Comparison of ENCODE assay signal across 9 cellular contexts in the genomic region with DNA sequence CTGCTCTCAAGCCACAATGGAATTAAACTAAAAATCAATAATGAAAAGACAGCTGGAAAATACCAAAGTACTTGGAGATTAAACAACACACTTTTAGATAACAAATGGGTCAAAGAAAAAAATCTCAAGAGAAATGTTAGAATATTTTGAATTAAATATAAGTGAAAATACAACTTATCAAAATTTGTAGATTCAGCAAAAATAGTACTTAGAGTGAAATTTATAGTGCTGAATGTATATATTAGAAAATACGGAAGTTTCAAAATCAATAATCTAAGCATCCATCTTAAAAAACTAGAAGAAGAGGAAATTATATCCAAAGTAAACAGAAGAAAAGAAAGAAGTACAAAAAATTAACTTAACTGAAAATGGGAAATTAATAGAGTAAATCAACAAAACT.
"Had no signal": no experiment of that assay in that cellular context is flagged by ENCODE, and none has a peak within 500 bp of the region (broad histone marks: within the 10 kb centered on the region; RNA-seq: fewer than 3 reads in every experiment).

No MANE protein-coding gene starts in this region.

- H3K36me3 ChIP-seq: HAP-1 had no signal

- H3K27me3 Mint-ChIP-seq: IgD-negative memory B cell had no signal

- H3K4me3 Mint-ChIP-seq: HFFc6, IgD-negative memory B cell had no signal

- H3K9me3 ChIP-seq: HAP-1 had no signal

- H3K4me1 ChIP-seq: HAP-1 had no signal

- DNase-seq: GM23248, GOT3, H7, HFFc6, KG1 had no signal

- H3K27ac ChIP-seq: GM23248, HL-60 had no signal

- ATAC-seq: HCT116 had no signal

- H3K36me3 Mint-ChIP-seq: IgD-negative memory B cell had no signal

- H3K9ac ChIP-seq: GM23248 had no signal

- H2AFZ ChIP-seq: GM23248 had no signal

- H3K4me3 ChIP-seq: GM23248, HAP-1 had no signal

- H3K27ac Mint-ChIP-seq: HFFc6, IgD-negative memory B cell had no signal

- H3K4me1 Mint-ChIP-seq: IgD-negative memory B cell had no signal
